ENCODE assay signal across 1 cellular context in the genomic region with DNA sequence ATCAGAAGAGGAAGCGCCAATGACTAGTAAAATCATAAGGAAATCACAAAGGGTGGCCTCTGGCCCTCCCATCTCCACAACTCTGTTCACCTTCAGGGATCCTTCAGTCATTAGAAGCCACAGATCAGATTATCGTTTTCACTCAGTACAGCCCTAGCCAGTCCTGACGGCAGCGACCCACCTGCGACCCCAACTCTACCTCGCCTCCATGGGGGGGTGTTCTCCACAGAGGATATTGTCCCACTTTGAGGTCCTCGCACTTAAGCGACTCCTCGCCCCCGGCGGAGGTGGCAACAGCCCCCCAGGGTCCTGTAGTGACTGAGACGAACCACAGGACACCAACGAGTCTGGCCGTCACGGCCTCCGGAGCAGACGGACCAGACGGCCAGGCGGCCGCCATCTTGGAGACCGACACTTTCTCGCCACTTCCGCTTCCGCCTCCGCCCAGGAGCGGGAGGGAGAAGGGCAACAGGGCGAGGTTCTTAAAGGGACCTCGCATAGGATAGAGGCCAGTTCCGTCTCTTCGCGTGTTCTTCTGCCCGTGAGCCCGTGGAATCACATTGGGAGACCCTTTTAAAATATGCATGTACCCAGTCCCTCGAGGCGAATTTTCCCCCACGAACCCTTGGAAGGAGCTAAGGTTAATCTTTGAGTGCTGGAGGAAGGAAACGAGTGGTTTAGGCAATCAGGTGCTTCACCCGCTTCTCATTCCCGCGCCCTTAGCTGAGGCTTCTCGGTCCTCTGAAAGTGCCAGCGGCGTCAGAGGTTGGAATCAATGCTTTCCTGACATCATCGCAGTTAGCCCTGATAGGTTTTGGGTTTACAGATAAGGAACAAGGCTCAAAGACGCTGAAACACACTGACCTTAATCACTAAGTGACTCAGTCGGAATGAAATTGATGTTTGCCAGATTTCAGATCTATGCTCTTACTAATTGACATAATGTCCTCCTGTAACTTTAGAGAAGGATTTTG.
TF ChIP-seq lines count a peak whose summit lies in the region.

A gene (minus strand): TSS at position 421 of the 974 bp plus-strand sequence. CDS start 21 bp downstream, at position 400.

TF ChIP-seq in SK-N-SH, 30 proteins besides CTCF, POLR2A, EP300 and RAD21 (continued from another document):
- TF ChIP-seq, protein P1, sequence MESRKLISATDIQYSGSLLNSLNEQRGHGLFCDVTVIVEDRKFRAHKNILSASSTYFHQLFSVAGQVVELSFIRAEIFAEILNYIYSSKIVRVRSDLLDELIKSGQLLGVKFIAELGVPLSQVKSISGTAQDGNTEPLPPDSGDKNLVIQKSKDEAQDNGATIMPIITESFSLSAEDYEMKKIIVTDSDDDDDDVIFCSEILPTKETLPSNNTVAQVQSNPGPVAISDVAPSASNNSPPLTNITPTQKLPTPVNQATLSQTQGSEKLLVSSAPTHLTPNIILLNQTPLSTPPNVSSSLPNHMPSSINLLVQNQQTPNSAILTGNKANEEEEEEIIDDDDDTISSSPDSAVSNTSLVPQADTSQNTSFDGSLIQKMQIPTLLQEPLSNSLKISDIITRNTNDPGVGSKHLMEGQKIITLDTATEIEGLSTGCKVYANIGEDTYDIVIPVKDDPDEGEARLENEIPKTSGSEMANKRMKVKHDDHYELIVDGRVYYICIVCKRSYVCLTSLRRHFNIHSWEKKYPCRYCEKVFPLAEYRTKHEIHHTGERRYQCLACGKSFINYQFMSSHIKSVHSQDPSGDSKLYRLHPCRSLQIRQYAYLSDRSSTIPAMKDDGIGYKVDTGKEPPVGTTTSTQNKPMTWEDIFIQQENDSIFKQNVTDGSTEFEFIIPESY (IDR thresholded peaks at IDR 0.05; ENCODE audit: borderline replicate concordance, low read depth): 0 out of 2 replicates have a peak, but pooled peaks have one; percentile 11
- TF ChIP-seq, protein P2, sequence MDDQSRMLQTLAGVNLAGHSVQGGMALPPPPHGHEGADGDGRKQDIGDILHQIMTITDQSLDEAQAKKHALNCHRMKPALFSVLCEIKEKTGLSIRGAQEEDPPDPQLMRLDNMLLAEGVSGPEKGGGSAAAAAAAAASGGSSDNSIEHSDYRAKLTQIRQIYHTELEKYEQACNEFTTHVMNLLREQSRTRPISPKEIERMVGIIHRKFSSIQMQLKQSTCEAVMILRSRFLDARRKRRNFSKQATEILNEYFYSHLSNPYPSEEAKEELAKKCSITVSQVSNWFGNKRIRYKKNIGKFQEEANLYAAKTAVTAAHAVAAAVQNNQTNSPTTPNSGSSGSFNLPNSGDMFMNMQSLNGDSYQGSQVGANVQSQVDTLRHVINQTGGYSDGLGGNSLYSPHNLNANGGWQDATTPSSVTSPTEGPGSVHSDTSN (IDR thresholded peaks at IDR 0.05): peak; percentile 54
- TF ChIP-seq NFIC (IDR thresholded peaks at IDR 0.05; ENCODE audit: borderline replicate concordance) (peak; percentile 30; the same call in 1 of the 2 replicates), NRF1 (IDR thresholded peaks at IDR 0.05; ENCODE audit: low read depth, low read length) (no peak), TEAD4 (IDR thresholded peaks at IDR 0.05; ENCODE audit: borderline replicate concordance, insufficient read depth) (no peak), MEF2A (IDR thresholded peaks at IDR 0.05; ENCODE audit: borderline replicate concordance, low read depth) (no peak; the same call in 1 of the 2 replicates), GABPA (IDR thresholded peaks at IDR 0.05; ENCODE audit: low read depth) (peak; percentile 95), POLR2AphosphoS5 (IDR thresholded peaks at IDR 0.05; ENCODE audit: low read depth, low read length) (peak; percentile 96), EZH2phosphoT487 (IDR thresholded peaks at IDR 0.05; ENCODE audit: borderline replicate concordance, low read depth) (no peak), MXI1 (IDR thresholded peaks at IDR 0.05; ENCODE audit: low read depth, low read length) (peak; percentile 80), RFX5 (IDR thresholded peaks at IDR 0.05; ENCODE audit: low read length) (no peak), YY1 (IDR thresholded peaks at IDR 0.05; ENCODE audit: low read depth) (peak; percentile 99), RCOR1 (IDR thresholded peaks at IDR 0.05; ENCODE audit: low read length) (0 out of 2 replicates have a peak, but pooled peaks have one; percentile 10), SIN3A (IDR thresholded peaks at IDR 0.05; ENCODE audit: borderline replicate concordance, low read depth, low read length) (peak; percentile 65; the same call in 1 of the 2 replicates), ELF1 (IDR thresholded peaks at IDR 0.05) (peak; percentile 96), FOXJ3 (CRISPR knock-in tag; IDR thresholded peaks at IDR 0.05) (0 out of 2 replicates have a peak, but pooled peaks have one; percentile 39), FOSL2 (IDR thresholded peaks at IDR 0.05; ENCODE audit: borderline replicate concordance, low read depth) (peak; percentile 9; the same call in 1 of the 2 replicates), TAF1 (IDR thresholded peaks at IDR 0.05; ENCODE audit: borderline replicate concordance, low read depth, low read length) (peak; percentile 98), FOXM1 (IDR thresholded peaks at IDR 0.05; ENCODE audit: low read depth) (no peak), JUND (IDR thresholded peaks at IDR 0.05) (no peak), GATA2 (CRISPR knock-in tag; IDR thresholded peaks at IDR 0.05) (peak; percentile 58)
- TF ChIP-seq, protein P3, sequence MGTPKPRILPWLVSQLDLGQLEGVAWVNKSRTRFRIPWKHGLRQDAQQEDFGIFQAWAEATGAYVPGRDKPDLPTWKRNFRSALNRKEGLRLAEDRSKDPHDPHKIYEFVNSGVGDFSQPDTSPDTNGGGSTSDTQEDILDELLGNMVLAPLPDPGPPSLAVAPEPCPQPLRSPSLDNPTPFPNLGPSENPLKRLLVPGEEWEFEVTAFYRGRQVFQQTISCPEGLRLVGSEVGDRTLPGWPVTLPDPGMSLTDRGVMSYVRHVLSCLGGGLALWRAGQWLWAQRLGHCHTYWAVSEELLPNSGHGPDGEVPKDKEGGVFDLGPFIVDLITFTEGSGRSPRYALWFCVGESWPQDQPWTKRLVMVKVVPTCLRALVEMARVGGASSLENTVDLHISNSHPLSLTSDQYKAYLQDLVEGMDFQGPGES (IDR thresholded peaks at IDR 0.05; ENCODE audit: low read depth, low read length): no peak
- TF ChIP-seq, protein P4, sequence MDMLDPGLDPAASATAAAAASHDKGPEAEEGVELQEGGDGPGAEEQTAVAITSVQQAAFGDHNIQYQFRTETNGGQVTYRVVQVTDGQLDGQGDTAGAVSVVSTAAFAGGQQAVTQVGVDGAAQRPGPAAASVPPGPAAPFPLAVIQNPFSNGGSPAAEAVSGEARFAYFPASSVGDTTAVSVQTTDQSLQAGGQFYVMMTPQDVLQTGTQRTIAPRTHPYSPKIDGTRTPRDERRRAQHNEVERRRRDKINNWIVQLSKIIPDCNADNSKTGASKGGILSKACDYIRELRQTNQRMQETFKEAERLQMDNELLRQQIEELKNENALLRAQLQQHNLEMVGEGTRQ (IDR thresholded peaks at IDR 0.05; ENCODE audit: borderline replicate concordance, low read depth, low read length): no peak
- TF ChIP-seq, protein P5, sequence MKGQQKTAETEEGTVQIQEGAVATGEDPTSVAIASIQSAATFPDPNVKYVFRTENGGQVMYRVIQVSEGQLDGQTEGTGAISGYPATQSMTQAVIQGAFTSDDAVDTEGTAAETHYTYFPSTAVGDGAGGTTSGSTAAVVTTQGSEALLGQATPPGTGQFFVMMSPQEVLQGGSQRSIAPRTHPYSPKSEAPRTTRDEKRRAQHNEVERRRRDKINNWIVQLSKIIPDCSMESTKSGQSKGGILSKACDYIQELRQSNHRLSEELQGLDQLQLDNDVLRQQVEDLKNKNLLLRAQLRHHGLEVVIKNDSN (IDR thresholded peaks at IDR 0.05; ENCODE audit: borderline replicate concordance, low read depth): 0 out of 2 replicates have a peak, but pooled peaks have one; percentile 16
TF ChIP-seq in SK-N-SH: peak in this region for 19.
